In genomic region chr11:65896009-65896999, GRCh38 we compare ENCODE assay signal across 14 cellular contexts. TPM values are rescaled to one million over a fixed set of nuclear protein-coding genes. Genes with fewer than 3 reads are reported as not detected.
DNase-seq lines count a peak whose midpoint lies in the region; ATAC-seq, FAIRE-seq and TF ChIP-seq lines count a peak whose summit lies in the region.
"Had no signal": no experiment of that assay in that cellular context is flagged by ENCODE, and none has a peak within 500 bp of the region (broad histone marks: within the 10 kb centered on the region; RNA-seq: fewer than 3 reads in every experiment).

No MANE protein-coding gene starts in this region.

- ATAC-seq in activated T-cell treated with anti-CD3 and anti-CD28 coated beads, Interleukin-2, amount 50 U/mL, for 4 hours = no peak
- no peak for ATAC-seq in PC-3
- no peak for ATAC-seq in GM12878
- ATAC-seq in HG03439 (IDR thresholded peaks at IDR 0.05; ENCODE audit: unreplicated experiment) = no peak

- H2AFZ ChIP-seq in PC-3 (ENCODE audit: low read length) (no peak overlapping the region), GM12878 (ENCODE audit: control insufficient read depth, low read depth, low read length) (no peak overlapping the region)

- H3K9me3 ChIP-seq in PC-3 (ENCODE audit: low read length) (no peaks in the 10 kb centered on the region), GM12878 (replicated peaks; ENCODE audit: control insufficient read depth, insufficient read depth, low read length) (no peaks in the 10 kb centered on the region)
- H3K9me3 ChIP-seq: uterus had no signal

- H3F3A ChIP-seq in PC-3 (ENCODE audit: low read length, unreplicated experiment) = peaks cover 57% of the 10 kb centered on the region

- FAIRE-seq in GM12878 (lab: Jason Lieb, UNC) = no peak

- TF ChIP-seq CTCF in PC-3 (conservative IDR thresholded peaks at IDR 0.05; ENCODE audit: low read depth, low read length) = no peak
- no peak for TF ChIP-seq CTCF in GM12878 (IDR thresholded peaks at IDR 0.05 in 2 of 3, conservative IDR thresholded peaks at IDR 0.05 in 1 of 3; ENCODE audit: control insufficient read depth in 2 of 3, extremely low read depth in 1 of 3, insufficient read depth in 1 of 3, low read depth in 3 of 3, low read length in 3 of 3)

- H3K27me3 Mint-ChIP-seq in activated T-cell treated with anti-CD3 and anti-CD28 coated beads, Interleukin-2, amount 50 U/mL, for 4 hours (ENCODE audit: low read depth) = no peaks in the 10 kb centered on the region

- no peaks in the 10 kb centered on the region for H3K9me3 Mint-ChIP-seq in activated T-cell treated with anti-CD3 and anti-CD28 coated beads, Interleukin-2, amount 50 U/mL, for 4 hours

- SMC1A ChIA-PET in GM12878 (lab: Charles Lee; ENCODE audit: uncharacterized antibody, unreplicated experiment) = interaction anchor here (0.9 to 1.1 kb wide), 3 partner anchors 10 to 32 kb away, joined by 3 to 4 read pairs (median 4); no protein-coding TSS in a partner anchor

- H3K9me2 ChIP-seq in PC-3 (replicated peaks; ENCODE audit: low read length) = no peaks in the 10 kb centered on the region

- H3K4me1 Mint-ChIP-seq in activated T-cell treated with anti-CD3 and anti-CD28 coated beads, Interleukin-2, amount 50 U/mL, for 4 hours (ENCODE audit: low read depth) = peaks cover 56% of the 10 kb centered on the region

- H3K4me3 Mint-ChIP-seq in activated T-cell treated with anti-CD3 and anti-CD28 coated beads, Interleukin-2, amount 50 U/mL, for 4 hours = peak overlapping the region; percentile 40

- in situ Hi-C loops in GM12878 (cut with MboI) = no loop called here

- H3K4me2 ChIP-seq in PC-3 (ENCODE audit: low read length) = peak overlapping the region; percentile 96
- H3K4me2 ChIP-seq in GM12878 (ENCODE audit: control insufficient read depth, insufficient read depth) = no peak overlapping the region

- RAD21 ChIA-PET in GM12878 (lab: Charles Lee; ENCODE audit: unreplicated experiment) = no interaction called here

- CTCF ChIA-PET in PC-3 (lab: Charles Lee) = interaction anchor here (0.8 kb wide), 1 partner anchor 16 kb away, joined by 3 read pairs; no protein-coding TSS in a partner anchor
- CTCF ChIA-PET in GM12878 (lab: Yijun Ruan, JAX) = interaction anchor here (1.8 to 6.5 kb wide), 4 partner anchors 7 to 185 kb away, joined by 3 to 67 read pairs (median 21); partner anchors contain the start of genes CCDC85B, FIBP and KAT5

- WGBS in GM12878 (ENCODE audit: insufficient coverage, insufficient replicate concordance, low lambda C conversion rate, missing lambda C conversion rate) = 75% methylated on average over 14 of the region's 14 CpGs

- DNase-seq in activated T-cell treated with anti-CD3 and anti-CD28 coated beads, Interleukin-2, amount 50 U/mL, for 4 hours = no peak
- DNase-seq in activated T-cell treated with anti-CD3 and anti-CD28 coated beads, Interleukin-2, amount 50 U/mL, for 1 hour = no peak
- DNase-seq in PC-3 (peak; percentile 21), GM12878 (ENCODE audit: low read depth, low spot score) (no peak), skeletal muscle cell (ENCODE audit: low read depth) (no peak), GM03348 (ENCODE audit: low spot score) (no peak), midbrain (lab: John Stamatoyannopoulos, UW) (no peak)
- DNase-seq: hippocampal formation, MV-4-11, occipital lobe, OCI-M1 had no signal

- peaks cover 38% of the 10 kb centered on the region for H3K36me3 Mint-ChIP-seq in activated T-cell treated with anti-CD3 and anti-CD28 coated beads, Interleukin-2, amount 50 U/mL, for 4 hours (ENCODE audit: insufficient read depth)

- H3K36me3 ChIP-seq in PC-3 (ENCODE audit: low read depth, low read length) = peaks cover 64% of the 10 kb centered on the region
- H3K36me3 ChIP-seq in GM12878 (ENCODE audit: control insufficient read depth in 2 of 2, insufficient read depth in 2 of 2, low read length in 1 of 2) = no peaks in the 10 kb centered on the region
- H3K36me3 ChIP-seq: cardiac muscle cell, uterus had no signal

- H4K20me1 ChIP-seq in PC-3 (ENCODE audit: low read length) (peaks cover 64% of the 10 kb centered on the region), GM12878 (ENCODE audit: control insufficient read depth, insufficient read depth) (no peaks in the 10 kb centered on the region)

- H3K4me1 ChIP-seq in PC-3 (ENCODE audit: insufficient read depth, low read length) (peaks cover 38% of the 10 kb centered on the region), GM12878 (ENCODE audit: control insufficient read depth, insufficient read depth, low read length) (peaks cover 20% of the 10 kb centered on the region)

- no peak for TF ChIP-seq EP300 in GM12878 (IDR thresholded peaks at IDR 0.05; ENCODE audit: borderline replicate concordance in 1 of 2, control insufficient read depth in 1 of 2, low read depth in 2 of 2, low read length in 2 of 2)

- no TSS peak for BruUV-seq in PC-3 (replicated peaks; lab: Mats Ljungman, UMichigan)
- TSS peak; percentile 25 for BruUV-seq in GM12878 (replicated peaks; lab: Mats Ljungman, UMichigan)

- H3K27me3 ChIP-seq in PC-3 (ENCODE audit: low read length) (no peaks in the 10 kb centered on the region), GM12878 (replicated peaks in 1 of 2; ENCODE audit: control insufficient read depth in 2 of 2, insufficient read depth in 2 of 2, low read length in 1 of 2) (no peaks in the 10 kb centered on the region)

- intact Hi-C loops in PC-3 (cut with micrococcal nuclease) (loop anchor here (2.0 kb wide), 1 partner anchor 16 kb away; no protein-coding TSS in a partner anchor), GM12878 (cut with micrococcal nuclease; ENCODE audit: unreplicated experiment) (loop anchor here (10.0 kb wide), 1 partner anchor 238 kb away; no protein-coding TSS in a partner anchor)

- H3K79me2 ChIP-seq in PC-3 (ENCODE audit: low read length) (peaks cover 77% of the 10 kb centered on the region), GM12878 (ENCODE audit: control insufficient read depth, insufficient read depth, low read length) (peaks cover 39% of the 10 kb centered on the region)

- peak overlapping the region; percentile 96 for H3K27ac ChIP-seq in PC-3 (ENCODE audit: low read length)
- no peak overlapping the region for H3K27ac ChIP-seq in GM12878 (ENCODE audit: control insufficient read depth, insufficient read depth)
- H3K27ac ChIP-seq: cardiac muscle cell, uterus had no signal

- H3K9ac ChIP-seq in PC-3 (ENCODE audit: low read length) = peak overlapping the region; percentile 98
- no peak overlapping the region for H3K9ac ChIP-seq in GM12878 (ENCODE audit: control insufficient read depth, insufficient read depth, low read length)

- H3K4me3 ChIP-seq in PC-3 (ENCODE audit: low read length) = peak overlapping the region; percentile 78
- H3K4me3 ChIP-seq in GM12878 = no peak overlapping the region
- peak overlapping the region; percentile 9 for H3K4me3 ChIP-seq in skeletal muscle cell (ENCODE audit: low read depth, low read length)
- H3K4me3 ChIP-seq: cardiac muscle cell, uterus had no signal

- no peak for TF ChIP-seq POLR2A in GM12878 (IDR thresholded peaks at IDR 0.05; ENCODE audit: low read depth, low read length)

- POLR2A ChIA-PET in PC-3 (lab: Charles Lee; ENCODE audit: unreplicated experiment) = interaction anchor here (0.5 to 0.8 kb wide), 3 partner anchors 15 to 83 kb away, joined by 3 read pairs; no protein-coding TSS in a partner anchor
- POLR2A ChIA-PET in GM12878 (lab: Charles Lee) = interaction anchor here (0.6 to 3.6 kb wide), 4 partner anchors 7 to 240 kb away, joined by 3 to 62 read pairs (median 4); partner anchors contain the start of genes CCDC85B and FIBP

- no peak for TF ChIP-seq RAD21 in GM12878 (IDR thresholded peaks at IDR 0.05; ENCODE audit: insufficient read depth, low read depth, low read length)

RNA-seq across cellular contexts. Expression of gene FOSL1, which starts 3.9 kb away (rescaled TPM):
- total RNA-seq in activated T-cell treated with anti-CD3 and anti-CD28 coated beads, Interleukin-2, amount 50 U/mL, for 4 hours = 10 to 100 TPM; 75.6 to 77.2 (median 76.9) TPM
- 656 and 851 TPM in 2 replicates for total RNA-seq in PC-3 (2014; rRNA removed)
- 6.6 and 7.2 TPM in 2 replicates for total RNA-seq in GM12878 (2013; cell fraction: nucleolus; rRNA removed)
- 2.1 TPM in 2 replicates for total RNA-seq in GM12878 (2014; rRNA removed)
- total RNA-seq in GM12878 (2014; rRNA removed; fragmentation: Illumina TruSeq; extraction: Trizol) = 0.92 and 1.3 TPM in 2 replicates
- 3.8 and 4.3 TPM in 2 replicates for total RNA-seq in GM12878 (2021)
- polyA plus RNA-seq in GM12878 (2011; ENCODE audit: low read depth) = 0.92 TPM
- polyA plus RNA-seq in GM12878 (2011; rRNA removed) = 0.76 and 1.3 TPM in 2 replicates
- polyA plus RNA-seq in GM12878 (2011; cell fraction: cytosol; rRNA removed) = 1.7 and 1.9 TPM in 2 replicates
- 2.2 and 5.0 TPM in 2 replicates for polyA plus RNA-seq in GM12878 (2011; cell fraction: nucleus; rRNA removed)
- polyA plus RNA-seq in GM12878 (2012) = 1.9 TPM in 2 replicates
- polyA plus RNA-seq in GM12878 (2014; fragmentation: Illumina TruSeq; extraction: Trizol) = 2.4 and 2.8 TPM in 2 replicates
- polyA plus RNA-seq in GM12878 (2014; fragmentation: Nextera tagmentation; extraction: Ambion mirVana) = under 1 TPM; 0.82 to 0.90 TPM
- polyA plus RNA-seq in GM12878 (2014; rRNA removed) = 2.0 and 2.4 TPM in 2 replicates
- polyA plus RNA-seq in GM12878 (2016; fragmentation: Nextera tagmentation; extraction: Ambion mirVana) = 1 to 10 TPM; 5.0 to 5.4 TPM
- 0.82 and 1.9 TPM in 2 replicates for polyA minus RNA-seq in GM12878 (2011; rRNA and poly(A)+ RNA removed)
- 1.4 and 1.9 TPM in 2 replicates for polyA minus RNA-seq in GM12878 (2011; cell fraction: cytosol; rRNA and poly(A)+ RNA removed)
- polyA minus RNA-seq in GM12878 (2011; cell fraction: nucleus; rRNA and poly(A)+ RNA removed) = 1.8 and 3.2 TPM in 2 replicates
- total RNA-seq: occipital lobe had no signal

RNA-seq across cellular contexts. Expression of gene CCDC85B, which starts 5.8 kb away (rescaled TPM):
- 100 to 1,000 TPM in 1 of 3 donors, 10 to 100 TPM in 2; 77.8 to 116 (median 95.6) TPM for total RNA-seq in activated T-cell treated with anti-CD3 and anti-CD28 coated beads, Interleukin-2, amount 50 U/mL, for 4 hours
- total RNA-seq in PC-3 (2014; rRNA removed) (207 and 280 TPM in 2 replicates), GM12878 (2014; rRNA removed) (93.5 and 114 TPM in 2 replicates), GM12878 (2014; rRNA removed; fragmentation: Illumina TruSeq; extraction: Trizol) (2.1 and 2.9 TPM in 2 replicates), GM12878 (2021) (92.0 and 92.1 TPM in 2 replicates)
- total RNA-seq in GM12878 (2013; cell fraction: nucleolus; rRNA removed) = 9.8 and 11.5 TPM in 2 replicates
- 6.0 TPM for polyA plus RNA-seq in GM12878 (2011; ENCODE audit: low read depth)
- polyA plus RNA-seq in GM12878 (2011; rRNA removed) (2.0 and 7.0 TPM in 2 replicates), GM12878 (2014; fragmentation: Illumina TruSeq; extraction: Trizol) (0.32 TPM in 1 of 2 replicates, not detected in the other), GM12878 (2014; fragmentation: Nextera tagmentation; extraction: Ambion mirVana) (1 to 10 TPM in 1 of 2 experiments, under 1 TPM in 1; 0.35 to 1.1 TPM), GM12878 (2014; rRNA removed) (94.2 and 119 TPM in 2 replicates), GM12878 (2016; fragmentation: Nextera tagmentation; extraction: Ambion mirVana) (100 to 1,000 TPM in 1 of 2 experiments, 10 to 100 TPM in 1; 94.6 to 114 TPM)
- 20.5 and 47.6 TPM in 2 replicates for polyA plus RNA-seq in GM12878 (2011; cell fraction: cytosol; rRNA removed)
- polyA plus RNA-seq in GM12878 (2011; cell fraction: nucleus; rRNA removed) = 12.2 and 21.5 TPM in 2 replicates
- 36.7 and 39.0 TPM in 2 replicates for polyA plus RNA-seq in GM12878 (2012)
- polyA minus RNA-seq in GM12878 (2011; rRNA and poly(A)+ RNA removed) = 0.37 and 0.88 TPM in 2 replicates
- 12.9 and 16.2 TPM in 2 replicates for polyA minus RNA-seq in GM12878 (2011; cell fraction: cytosol; rRNA and poly(A)+ RNA removed)
- polyA minus RNA-seq in GM12878 (2011; cell fraction: nucleus; rRNA and poly(A)+ RNA removed) = 7.0 and 11.8 TPM in 2 replicates

RNA-seq across cellular contexts. Expression of gene FIBP, which starts 8.0 kb away (rescaled TPM):
- 10 to 100 TPM; 72.8 to 86.1 (median 83.9) TPM for total RNA-seq in activated T-cell treated with anti-CD3 and anti-CD28 coated beads, Interleukin-2, amount 50 U/mL, for 4 hours
- total RNA-seq in PC-3 (2014; rRNA removed) = 221 TPM in 2 replicates
- total RNA-seq in GM12878 (2013; cell fraction: nucleolus; rRNA removed) = 49.9 and 50.2 TPM in 2 replicates
- total RNA-seq in GM12878 (2014; rRNA removed) = 144 and 155 TPM in 2 replicates
- 78.4 and 82.8 TPM in 2 replicates for total RNA-seq in GM12878 (2014; rRNA removed; fragmentation: Illumina TruSeq; extraction: Trizol)
- 100.0 and 103 TPM in 2 replicates for total RNA-seq in GM12878 (2021)
- polyA plus RNA-seq in GM12878 (2011; ENCODE audit: low read depth) = 49.6 TPM
- 79.6 and 89.1 TPM in 2 replicates for polyA plus RNA-seq in GM12878 (2011; rRNA removed)
- 118 and 169 TPM in 2 replicates for polyA plus RNA-seq in GM12878 (2011; cell fraction: cytosol; rRNA removed)
- polyA plus RNA-seq in GM12878 (2011; cell fraction: nucleus; rRNA removed) = 160 and 164 TPM in 2 replicates
- polyA plus RNA-seq in GM12878 (2012) = 79.5 and 80.5 TPM in 2 replicates
- polyA plus RNA-seq in GM12878 (2014; fragmentation: Illumina TruSeq; extraction: Trizol) = 59.8 and 78.7 TPM in 2 replicates
- polyA plus RNA-seq in GM12878 (2014; fragmentation: Nextera tagmentation; extraction: Ambion mirVana) = 10 to 100 TPM; 65.1 to 80.7 TPM
- polyA plus RNA-seq in GM12878 (2014; rRNA removed) = 169 and 197 TPM in 2 replicates
- 100 to 1,000 TPM; 176 to 182 TPM for polyA plus RNA-seq in GM12878 (2016; fragmentation: Nextera tagmentation; extraction: Ambion mirVana)
- 72.7 and 118 TPM in 2 replicates for polyA minus RNA-seq in GM12878 (2011; rRNA and poly(A)+ RNA removed)
- polyA minus RNA-seq in GM12878 (2011; cell fraction: cytosol; rRNA and poly(A)+ RNA removed) = 53.2 and 62.5 TPM in 2 replicates
- 58.6 and 92.6 TPM in 2 replicates for polyA minus RNA-seq in GM12878 (2011; cell fraction: nucleus; rRNA and poly(A)+ RNA removed)

RNA-seq across cellular contexts. Expression of gene CTSW, which starts 16.7 kb away (rescaled TPM):
- 10 to 100 TPM in 2 of 3 donors, 1 to 10 TPM in 1; 8.4 to 12.3 (median 11.2) TPM for total RNA-seq in activated T-cell treated with anti-CD3 and anti-CD28 coated beads, Interleukin-2, amount 50 U/mL, for 4 hours
- total RNA-seq in PC-3 (2014; rRNA removed) (0.11 TPM in 1 of 2 replicates, not detected in the other), GM12878 (2014; rRNA removed) (1.4 and 2.9 TPM in 2 replicates), GM12878 (2014; rRNA removed; fragmentation: Illumina TruSeq; extraction: Trizol) (1.5 and 1.7 TPM in 2 replicates), GM12878 (2021) (1.5 and 1.9 TPM in 2 replicates)
- total RNA-seq in GM12878 (2013; cell fraction: nucleolus; rRNA removed) = not detected in 2 replicates
- 0.35 TPM for polyA plus RNA-seq in GM12878 (2011; ENCODE audit: low read depth)
- polyA plus RNA-seq in GM12878 (2011; rRNA removed) (7.0 and 12.0 TPM in 2 replicates), GM12878 (2014; fragmentation: Illumina TruSeq; extraction: Trizol) (0.43 and 1.7 TPM in 2 replicates), GM12878 (2014; fragmentation: Nextera tagmentation; extraction: Ambion mirVana) (1 to 10 TPM in 1 of 2 experiments, under 1 TPM in 1; 0.53 to 1.6 TPM), GM12878 (2014; rRNA removed) (1.7 and 3.3 TPM in 2 replicates), GM12878 (2016; fragmentation: Nextera tagmentation; extraction: Ambion mirVana) (1 to 10 TPM in 1 of 2 experiments, under 1 TPM in 1; 0.92 to 1.1 TPM)
- polyA plus RNA-seq in GM12878 (2011; cell fraction: cytosol; rRNA removed) = 16.2 and 18.8 TPM in 2 replicates
- 9.2 and 16.3 TPM in 2 replicates for polyA plus RNA-seq in GM12878 (2011; cell fraction: nucleus; rRNA removed)
- 0.74 and 1.0 TPM in 2 replicates for polyA plus RNA-seq in GM12878 (2012)
- 8.3 and 16.4 TPM in 2 replicates for polyA minus RNA-seq in GM12878 (2011; rRNA and poly(A)+ RNA removed)
- 4.3 and 4.5 TPM in 2 replicates for polyA minus RNA-seq in GM12878 (2011; cell fraction: cytosol; rRNA and poly(A)+ RNA removed)
- 3.0 and 5.2 TPM in 2 replicates for polyA minus RNA-seq in GM12878 (2011; cell fraction: nucleus; rRNA and poly(A)+ RNA removed)
- total RNA-seq: cardiac muscle cell, occipital lobe had no signal

RNA-seq across cellular contexts. Expression of gene C11orf68, which starts 22.6 kb away (rescaled TPM):
- 10 to 100 TPM; 13.9 to 15.4 (median 14.0) TPM for total RNA-seq in activated T-cell treated with anti-CD3 and anti-CD28 coated beads, Interleukin-2, amount 50 U/mL, for 4 hours
- total RNA-seq in PC-3 (2014; rRNA removed) (61.3 and 82.0 TPM in 2 replicates), GM12878 (2014; rRNA removed) (7.3 and 7.8 TPM in 2 replicates), GM12878 (2014; rRNA removed; fragmentation: Illumina TruSeq; extraction: Trizol) (8.6 and 8.8 TPM in 2 replicates), GM12878 (2021) (25.4 and 27.7 TPM in 2 replicates)
- 13.7 and 16.7 TPM in 2 replicates for total RNA-seq in GM12878 (2013; cell fraction: nucleolus; rRNA removed)
- polyA plus RNA-seq in GM12878 (2011; ENCODE audit: low read depth) = 8.6 TPM
- polyA plus RNA-seq in GM12878 (2011; rRNA removed) (7.1 and 17.2 TPM in 2 replicates), GM12878 (2014; fragmentation: Illumina TruSeq; extraction: Trizol) (10.9 and 17.2 TPM in 2 replicates), GM12878 (2014; fragmentation: Nextera tagmentation; extraction: Ambion mirVana) (1 to 10 TPM; 3.0 to 7.0 TPM), GM12878 (2014; rRNA removed) (24.1 and 24.5 TPM in 2 replicates), GM12878 (2016; fragmentation: Nextera tagmentation; extraction: Ambion mirVana) (10 to 100 TPM; 16.2 to 24.4 TPM)
- 39.2 and 40.1 TPM in 2 replicates for polyA plus RNA-seq in GM12878 (2011; cell fraction: cytosol; rRNA removed)
- 37.0 and 43.2 TPM in 2 replicates for polyA plus RNA-seq in GM12878 (2011; cell fraction: nucleus; rRNA removed)
- polyA plus RNA-seq in GM12878 (2012) = 24.7 and 28.5 TPM in 2 replicates
- polyA minus RNA-seq in GM12878 (2011; rRNA and poly(A)+ RNA removed) = 12.4 and 29.6 TPM in 2 replicates
- polyA minus RNA-seq in GM12878 (2011; cell fraction: cytosol; rRNA and poly(A)+ RNA removed) = 15.5 and 16.8 TPM in 2 replicates
- 18.4 and 24.0 TPM in 2 replicates for polyA minus RNA-seq in GM12878 (2011; cell fraction: nucleus; rRNA and poly(A)+ RNA removed)

Comparison
In these comparisons a context has a peak if more than half of its experiments do, and no peak if none do; other contexts are left out.
1. RNA of gene FOSL1, which starts 3.9 kb away (total RNA-seq): 656 to 851 TPM in PC-3 and 75.6 to 77.2 TPM in activated T-cell treated with anti-CD3 and anti-CD28 coated beads, Interleukin-2, amount 50 U/mL, for 4 hours; 0.92 to 7.2 TPM in GM12878; every median in the first group is over 4 times any median in the second.